In the genomic region with DNA sequence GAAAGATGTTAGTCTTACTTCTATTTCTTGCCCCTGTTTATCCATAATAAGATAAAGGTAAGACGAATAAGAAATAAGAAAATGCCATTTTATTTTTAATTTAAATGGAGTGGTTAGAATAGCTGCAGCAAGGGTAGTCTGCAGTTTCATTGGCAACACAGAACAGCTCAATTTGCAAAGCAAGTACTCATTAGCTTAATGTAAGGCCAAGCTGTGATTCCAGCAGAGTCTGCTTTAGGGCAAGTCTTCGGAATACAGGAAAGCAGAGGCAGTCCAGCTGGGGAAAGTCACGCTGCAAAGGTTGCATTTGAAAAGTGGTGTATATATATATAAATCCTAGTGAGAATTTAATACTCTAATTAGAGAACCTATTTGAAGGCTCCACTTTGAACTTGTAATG, we compare ENCODE assay signal across 1 cellular context.
TF ChIP-seq lines count a peak whose summit lies in the region.

No MANE protein-coding gene starts in this region.

TF ChIP-seq in HCT116, 20 proteins besides CTCF, POLR2A, EP300 and RAD21 (continued from another document):
- TF ChIP-seq REST (IDR thresholded peaks at IDR 0.05; ENCODE audit: low read depth) (no peak), CBX3 (IDR thresholded peaks at IDR 0.05; ENCODE audit: low read depth) (no peak), ZBTB33 (IDR thresholded peaks at IDR 0.05; ENCODE audit: extremely low read depth, insufficient replicate concordance, low read length) (no peak)
